Comparison of ENCODE assay signal across 9 cellular contexts in the genomic region with DNA sequence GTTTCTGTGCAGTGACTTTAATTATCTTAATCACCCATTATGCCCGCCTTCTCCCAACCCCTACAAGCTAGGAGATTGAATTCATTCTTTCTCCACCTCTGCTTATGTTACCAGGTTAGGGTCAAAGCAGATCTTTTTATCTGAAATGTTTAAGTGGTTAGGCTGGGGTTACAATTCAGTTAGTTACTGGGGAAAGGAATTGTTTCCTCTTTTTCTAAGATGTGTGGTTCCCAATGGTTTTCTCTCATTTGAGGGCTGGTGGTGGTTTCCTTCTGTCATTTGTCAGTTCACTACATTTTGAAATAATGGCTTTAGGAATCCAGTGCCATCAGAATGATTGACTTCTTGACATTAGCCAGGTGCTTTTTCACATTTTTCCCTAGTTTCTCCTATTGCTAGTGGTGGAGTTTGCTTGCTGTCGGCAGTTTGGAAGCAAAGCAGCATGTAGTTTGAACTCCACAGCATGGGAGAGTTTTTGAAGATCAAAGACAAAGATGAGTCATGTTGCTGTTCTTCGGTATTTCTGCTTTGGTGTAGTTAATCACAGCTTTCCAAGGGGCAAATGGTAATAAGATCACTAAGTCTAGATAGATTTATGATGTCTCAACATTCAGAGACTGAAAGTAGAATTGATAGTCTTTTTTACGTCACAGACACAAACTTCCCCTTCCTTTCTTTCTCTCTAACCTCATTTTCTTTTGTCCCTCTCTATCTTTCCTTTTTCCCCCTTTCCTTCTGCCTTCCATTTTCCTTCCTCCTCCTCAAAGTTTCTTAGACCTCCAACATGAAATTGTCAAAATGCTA.
DNase-seq lines count a peak whose midpoint lies in the region; FAIRE-seq and TF ChIP-seq lines count a peak whose summit lies in the region.
"Had no signal": no experiment of that assay in that cellular context is flagged by ENCODE, and none has a peak within 500 bp of the region (broad histone marks: within the 10 kb centered on the region; RNA-seq: fewer than 3 reads in every experiment).

No MANE protein-coding gene starts in this region.

- CTCF ChIA-PET in CD4-positive, alpha-beta memory T cell (lab: Charles Lee; ENCODE audit: partially characterized antibody) = no interaction called here

- H3K27me3 ChIP-seq in bronchial epithelial cell (ENCODE audit: control insufficient read depth, insufficient read depth, low read length) (no peaks in the 10 kb centered on the region), smooth muscle cell (ENCODE audit: low read depth) (no peaks in the 10 kb centered on the region)
- H3K27me3 ChIP-seq in CD4-positive, alpha-beta memory T cell (ENCODE audit: insufficient read depth, low read length) = no peaks in the 10 kb centered on the region

- H3K4me3 Mint-ChIP-seq in CD4-positive, alpha-beta memory T cell = peak overlapping the region in 2 of 8 donors; percentile 1 to 42

- H3K27ac ChIP-seq in smooth muscle cell (ENCODE audit: low read depth) = peak overlapping the region; percentile 83
- H3K27ac ChIP-seq in CD4-positive, alpha-beta memory T cell (ENCODE audit: low read depth, low read length) = no peak overlapping the region

- H3K9me3 Mint-ChIP-seq in CD4-positive, alpha-beta memory T cell = no peaks in the 10 kb centered on the region

- FAIRE-seq in bronchial epithelial cell (lab: Jason Lieb, UNC) = no peak
- FAIRE-seq: A204.1 had no signal

- no peaks in the 10 kb centered on the region for H3K9me3 ChIP-seq in smooth muscle cell (replicated peaks; ENCODE audit: low read depth)
- no peaks in the 10 kb centered on the region for H3K9me3 ChIP-seq in CD4-positive, alpha-beta memory T cell (ENCODE audit: control insufficient read depth in 1 of 2, low read length in 2 of 2)

- H4K20me1 ChIP-seq in smooth muscle cell (ENCODE audit: low read depth) = peaks cover 100% of the 10 kb centered on the region

- TF ChIP-seq CTCF in bronchial epithelial cell (IDR thresholded peaks at IDR 0.05; ENCODE audit: insufficient read depth, low read length, severe bottlenecking) = no peak
- no peak for TF ChIP-seq CTCF in smooth muscle cell (IDR thresholded peaks at IDR 0.05; ENCODE audit: borderline replicate concordance, insufficient read depth, poor library complexity, severe bottlenecking)

- peaks cover 87% of the 10 kb centered on the region for H3K79me2 ChIP-seq in smooth muscle cell (ENCODE audit: low read depth)

- peaks cover 14% of the 10 kb centered on the region for H3K4me1 ChIP-seq in smooth muscle cell (ENCODE audit: low read depth)
- H3K4me1 ChIP-seq in CD4-positive, alpha-beta memory T cell (ENCODE audit: insufficient read depth, low read length) = peaks cover 21% of the 10 kb centered on the region

- H3K36me3 Mint-ChIP-seq in CD4-positive, alpha-beta memory T cell = peaks cover 0 to 3% of the 10 kb centered on the region in 2 donors

- intact Hi-C loops in CD4-positive, alpha-beta memory T cell (cut with micrococcal nuclease) = no loop called here

- WGBS in smooth muscle cell (ENCODE audit: low lambda C conversion rate) = 9% methylated on average over 4 of the region's 4 CpGs

- peak overlapping the region; percentile 65 for H3K4me2 ChIP-seq in smooth muscle cell

- no peak overlapping the region for H2AFZ ChIP-seq in smooth muscle cell (ENCODE audit: low read depth)

- POLR2A ChIA-PET in CD4-positive, alpha-beta memory T cell (lab: Charles Lee; ENCODE audit: partially characterized antibody) = no interaction called here

- H3K4me3 ChIP-seq in bronchial epithelial cell (ENCODE audit: low read depth, low read length) (no peak overlapping the region), smooth muscle cell (peak overlapping the region; percentile 1)
- no peak overlapping the region for H3K4me3 ChIP-seq in CD4-positive, alpha-beta memory T cell (ENCODE audit: low read length in 2 of 2)

- H3K4me1 Mint-ChIP-seq in CD4-positive, alpha-beta memory T cell = peaks cover 39 to 70% (median 51%) of the 10 kb centered on the region in 4 donors

- H3K36me3 ChIP-seq in bronchial epithelial cell (ENCODE audit: control insufficient read depth, insufficient read depth, low read length) (no peaks in the 10 kb centered on the region), smooth muscle cell (ENCODE audit: low read depth) (no peaks in the 10 kb centered on the region)
- no peaks in the 10 kb centered on the region for H3K36me3 ChIP-seq in CD4-positive, alpha-beta memory T cell (ENCODE audit: insufficient read depth, low read length)

- no peaks in the 10 kb centered on the region for H3K27me3 Mint-ChIP-seq in CD4-positive, alpha-beta memory T cell

- no peak overlapping the region for H3K9ac ChIP-seq in smooth muscle cell (ENCODE audit: low read depth)

- DNase-seq in NOMO-1 treated with DMSO at 0.1 percent for 48 hours (lab: John Stamatoyannopoulos, UW; ENCODE audit: unreplicated experiment) = peak; percentile 56
- DNase-seq in NOMO-1 treated with dmso at 0.1 percent for 144 hours (lab: John Stamatoyannopoulos, UW; ENCODE audit: unreplicated experiment) = no peak
- peak; percentile 82 for DNase-seq in LHCN-M2 (ENCODE audit: low read depth)
- DNase-seq in bronchial epithelial cell (ENCODE audit: low read depth) = peak; percentile 38
- DNase-seq in smooth muscle cell (lab: John Stamatoyannopoulos, UW; ENCODE audit: unreplicated experiment) = no peak
- no peak for DNase-seq in middle frontal gyrus (ENCODE audit: extremely low spot score, low spot score)
- no peak for DNase-seq in NCI-H1694 (lab: John Stamatoyannopoulos, UW)
- no peak for DNase-seq in CD4-positive, alpha-beta memory T cell

- peak overlapping the region in 1 of 7 donors; percentile 8 for H3K27ac Mint-ChIP-seq in CD4-positive, alpha-beta memory T cell

- H3F3A ChIP-seq in smooth muscle cell (ENCODE audit: low read depth) = peaks cover 6% of the 10 kb centered on the region

Comparison
In these comparisons a context has a peak if more than half of its experiments do, and no peak if none do; other contexts are left out.
1. DNase-seq: peak in NOMO-1 treated with DMSO at 0.1 percent for 48 hours (single experiment), LHCN-M2 (single experiment) and bronchial epithelial cell (single experiment); none in NOMO-1 treated with dmso at 0.1 percent for 144 hours (single experiment), smooth muscle cell (single experiment), middle frontal gyrus (single experiment), NCI-H1694 (single experiment) and CD4-positive, alpha-beta memory T cell (0 of 5).